ENCODE assay signal across 1 cellular context in genomic region chr9:121574771-121575519, GRCh38.
TF ChIP-seq lines count a peak whose summit lies in the region.

No MANE protein-coding gene starts in this region.

TF ChIP-seq in H1, 55 proteins besides CTCF, POLR2A, EP300 and RAD21 (continued from another document):
- TF ChIP-seq CEBPB (IDR thresholded peaks at IDR 0.05; ENCODE audit: low read depth, low read length) (no peak), MAFK (IDR thresholded peaks at IDR 0.05; ENCODE audit: low read depth, low read length) (no peak), TCF12 (IDR thresholded peaks at IDR 0.05; ENCODE audit: low read depth, low read length) (no peak), BACH1 (IDR thresholded peaks at IDR 0.05; ENCODE audit: low read length) (no peak), HDAC2 (IDR thresholded peaks at IDR 0.05; ENCODE audit: borderline replicate concordance in 1 of 2, low read depth in 2 of 2, low read length in 2 of 2) (no peak), TBP (IDR thresholded peaks at IDR 0.05; ENCODE audit: low read depth, low read length) (no peak)
- TF ChIP-seq, protein P1, sequence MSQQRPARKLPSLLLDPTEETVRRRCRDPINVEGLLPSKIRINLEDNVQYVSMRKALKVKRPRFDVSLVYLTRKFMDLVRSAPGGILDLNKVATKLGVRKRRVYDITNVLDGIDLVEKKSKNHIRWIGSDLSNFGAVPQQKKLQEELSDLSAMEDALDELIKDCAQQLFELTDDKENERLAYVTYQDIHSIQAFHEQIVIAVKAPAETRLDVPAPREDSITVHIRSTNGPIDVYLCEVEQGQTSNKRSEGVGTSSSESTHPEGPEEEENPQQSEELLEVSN (IDR thresholded peaks at IDR 0.05): no peak
